Comparison of ENCODE assay signal across 12 cellular contexts in genomic region chr14:105250008-105250366, GRCh38. TPM values are rescaled to one million over a fixed set of nuclear protein-coding genes. Genes with fewer than 3 reads are reported as not detected.
DNase-seq lines count a peak whose midpoint lies in the region; TF ChIP-seq lines count a peak whose summit lies in the region.
"Had no signal": no experiment of that assay in that cellular context is flagged by ENCODE, and none has a peak within 500 bp of the region (broad histone marks: within the 10 kb centered on the region; RNA-seq: fewer than 3 reads in every experiment).

No MANE protein-coding gene starts in this region.

- H4K8ac ChIP-seq in mesenchymal stem cell (ENCODE audit: low read length): no peak overlapping the region

- no peak for TF ChIP-seq CTCF in MCF 10A (IDR thresholded peaks at IDR 0.05; ENCODE audit: unreplicated experiment)
- no peak for TF ChIP-seq CTCF in mammary epithelial cell (conservative IDR thresholded peaks at IDR 0.05 in 1 of 2, IDR thresholded peaks at IDR 0.05 in 1 of 2; ENCODE audit: extremely low read depth in 1 of 2, insufficient read depth in 1 of 2, low read depth in 1 of 2, low read length in 2 of 2)
- no peak for TF ChIP-seq CTCF in type B pancreatic cell (conservative IDR thresholded peaks at IDR 0.05)
- TF ChIP-seq CTCF in GM10266 (IDR thresholded peaks at IDR 0.05; ENCODE audit: control insufficient read depth, insufficient read depth, low read depth, missing control alignments): no peak

- no peaks in the 10 kb centered on the region for H4K20me1 ChIP-seq in mammary epithelial cell (ENCODE audit: insufficient read depth, low read length)

- no peak overlapping the region for H3K27ac Mint-ChIP-seq in MCF 10A (ENCODE audit: low read depth, unreplicated experiment)
- H3K27ac Mint-ChIP-seq in activated T-helper 1 cell treated with anti-CD3 and anti-CD28 coated beads, Interleukin-12 subunit alpha, Interleukin-12 subunit beta, Interleukin-2, Interleukin-4 antibody, amounts not matched to agents 30 ng/mL and 10 ng/mL and 1 ng/mL, durations not matched to agents 14 hours and 24 hours and 36 hours: peak overlapping the region; percentile 13
- H3K27ac Mint-ChIP-seq in type B pancreatic cell: no peak overlapping the region

- peaks cover 31% of the 10 kb centered on the region for H3K79me1 ChIP-seq in mesenchymal stem cell (replicated peaks; ENCODE audit: low read length, poor library complexity, severe bottlenecking)

- H3K4me2 ChIP-seq in mammary epithelial cell (ENCODE audit: insufficient read depth, low read depth, low read length) (no peak overlapping the region), mesenchymal stem cell (ENCODE audit: low read length, poor library complexity, severe bottlenecking) (no peak overlapping the region)

- H3K36me3 Mint-ChIP-seq in MCF 10A (ENCODE audit: insufficient read depth, unreplicated experiment) (peaks cover 17% of the 10 kb centered on the region), type B pancreatic cell (peaks cover 6% of the 10 kb centered on the region)
- H3K36me3 Mint-ChIP-seq in activated T-helper 1 cell treated with anti-CD3 and anti-CD28 coated beads, Interleukin-12 subunit alpha, Interleukin-12 subunit beta, Interleukin-2, Interleukin-4 antibody, amounts not matched to agents 30 ng/mL and 10 ng/mL and 1 ng/mL, durations not matched to agents 14 hours and 24 hours and 36 hours (ENCODE audit: low read depth): peaks cover 12% of the 10 kb centered on the region

- H3K14ac ChIP-seq in mesenchymal stem cell (ENCODE audit: low read length in 2 of 2): no peak overlapping the region

- H3K18ac ChIP-seq in mesenchymal stem cell (ENCODE audit: low read depth in 1 of 2, low read length in 2 of 2): no peak overlapping the region

- H2BK15ac ChIP-seq in mesenchymal stem cell (ENCODE audit: low read depth, poor library complexity, severe bottlenecking): no peak overlapping the region

- H2AFZ ChIP-seq in mammary epithelial cell (ENCODE audit: low read depth, low read length) (no peak overlapping the region), mesenchymal stem cell (ENCODE audit: low read depth, low read length) (no peak overlapping the region)

- H3K79me2 ChIP-seq in mammary epithelial cell (ENCODE audit: insufficient read depth, low read length): peaks cover 48% of the 10 kb centered on the region

- POLR2A ChIA-PET in MCF 10A (lab: Yijun Ruan, JAX): interaction anchor here (1.0 kb wide), 1 partner anchor 51 kb away, joined by 4 read pairs; the partner anchor contains the start of gene BRF1

- intact Hi-C loops in MCF 10A (cut with micrococcal nuclease): no loop called here
- intact Hi-C loops in mammary epithelial cell (cut with micrococcal nuclease): no loop called here
- intact Hi-C loops in activated T-helper 1 cell treated with anti-CD3 and anti-CD28 coated beads, Interleukin-12 subunit alpha, Interleukin-12 subunit beta, Interleukin-2, Interleukin-4 antibody, amounts not matched to agents 30 ng/mL and 10 ng/mL and 1 ng/mL, durations not matched to agents 14 hours and 24 hours and 36 hours (cut with micrococcal nuclease): no loop called here

- DNase-seq in MCF 10A (ENCODE audit: unreplicated experiment) (no peak), mammary epithelial cell (no peak), mesenchymal stem cell (no peak), type B pancreatic cell (ENCODE audit: extremely low spot score, unreplicated experiment) (no peak), GM10266 (ENCODE audit: extremely low spot score) (no peak), SHP77 (lab: John Stamatoyannopoulos, UW) (no peak), NCI-H1048 (lab: John Stamatoyannopoulos, UW) (no peak)
- no peak for DNase-seq in activated T-helper 1 cell treated with anti-CD3 and anti-CD28 coated beads, Interleukin-12 subunit alpha, Interleukin-12 subunit beta, Interleukin-2, Interleukin-4 antibody, amounts not matched to agents 30 ng/mL and 10 ng/mL and 1 ng/mL, durations not matched to agents 14 hours and 24 hours and 36 hours (ENCODE audit: low spot score)
- DNase-seq: NCI-H2107; NK-92 treated with Interleukin-12 subunit alpha and Interleukin-12 subunit beta, amount 100 ng/mL, for 24 hours; occipital lobe had no signal

- no peak overlapping the region for H2BK120ac ChIP-seq in mesenchymal stem cell (ENCODE audit: low read depth, low read length)

- peaks cover 5% of the 10 kb centered on the region for H3K36me3 ChIP-seq in mammary epithelial cell (ENCODE audit: insufficient read depth, low read length)
- peaks cover 50 to 56% of the 10 kb centered on the region in 2 experiments for H3K36me3 ChIP-seq in mesenchymal stem cell (ENCODE audit: control insufficient read depth in 1 of 2, insufficient read depth in 2 of 2, low read depth in 1 of 2, low read length in 2 of 2)

- H3K27me3 ChIP-seq in mammary epithelial cell (ENCODE audit: insufficient read depth, low read length) (no peaks in the 10 kb centered on the region), mesenchymal stem cell (ENCODE audit: control insufficient read depth in 1 of 2, insufficient read depth in 1 of 2, low read length in 2 of 2) (no peaks in the 10 kb centered on the region)

- 99% methylated on average over 14 of the region's 16 CpGs for WGBS in mammary epithelial cell (ENCODE audit: low coverage, missing lambda C conversion rate)
- 96% methylated on average over 16 of the region's 16 CpGs for WGBS in mesenchymal stem cell

- no peaks in the 10 kb centered on the region for H3K27me3 Mint-ChIP-seq in MCF 10A (ENCODE audit: insufficient read depth, unreplicated experiment)
- H3K27me3 Mint-ChIP-seq in activated T-helper 1 cell treated with anti-CD3 and anti-CD28 coated beads, Interleukin-12 subunit alpha, Interleukin-12 subunit beta, Interleukin-2, Interleukin-4 antibody, amounts not matched to agents 30 ng/mL and 10 ng/mL and 1 ng/mL, durations not matched to agents 14 hours and 24 hours and 36 hours (ENCODE audit: insufficient read depth): no peaks in the 10 kb centered on the region
- H3K27me3 Mint-ChIP-seq in type B pancreatic cell: no peaks in the 10 kb centered on the region

- CTCF ChIA-PET in MCF 10A (lab: Yijun Ruan, JAX) (interaction anchor here (1.2 to 1.4 kb wide), 2 partner anchors 10 to 47 kb away, joined by 3 to 4 read pairs; no protein-coding TSS in a partner anchor), mammary epithelial cell (lab: Charles Lee; ENCODE audit: low non-redundant PET) (no interaction called here)

- H3K4me3 Mint-ChIP-seq in MCF 10A (ENCODE audit: unreplicated experiment) (peak overlapping the region; percentile 65), type B pancreatic cell (peak overlapping the region; percentile 89)
- H3K4me3 Mint-ChIP-seq in activated T-helper 1 cell treated with anti-CD3 and anti-CD28 coated beads, Interleukin-12 subunit alpha, Interleukin-12 subunit beta, Interleukin-2, Interleukin-4 antibody, amounts not matched to agents 30 ng/mL and 10 ng/mL and 1 ng/mL, durations not matched to agents 14 hours and 24 hours and 36 hours: peak overlapping the region; percentile 83

- H3K23ac ChIP-seq in mesenchymal stem cell (ENCODE audit: low read length in 2 of 2): no peak overlapping the region

- H3K27ac ChIP-seq in mammary epithelial cell (ENCODE audit: insufficient read depth, low read depth, low read length) (no peak overlapping the region), mesenchymal stem cell (ENCODE audit: low read length, poor library complexity, severe bottlenecking) (no peak overlapping the region)
- H3K27ac ChIP-seq: SK-N-MC had no signal

- H3K4me1 ChIP-seq in mammary epithelial cell (ENCODE audit: insufficient read depth, low read length) (peaks cover 15% of the 10 kb centered on the region), mesenchymal stem cell (ENCODE audit: control insufficient read depth, insufficient read depth, low read depth, low read length) (peaks cover 20% of the 10 kb centered on the region)

- no peak overlapping the region for H3K4me3 ChIP-seq in mammary epithelial cell (replicated peaks in 1 of 3; ENCODE audit: insufficient read depth in 1 of 3, low read depth in 2 of 3, low read length in 3 of 3)
- H3K4me3 ChIP-seq in mesenchymal stem cell (ENCODE audit: insufficient read depth in 1 of 2, low read depth in 1 of 2, low read length in 2 of 2): peak overlapping the region in 1 of 2 experiments; percentile 78

- H2BK12ac ChIP-seq in mesenchymal stem cell (ENCODE audit: low read length in 2 of 2): no peak overlapping the region

- peaks cover 5% of the 10 kb centered on the region for H3K4me1 Mint-ChIP-seq in MCF 10A (ENCODE audit: insufficient read depth, unreplicated experiment)
- H3K4me1 Mint-ChIP-seq in activated T-helper 1 cell treated with anti-CD3 and anti-CD28 coated beads, Interleukin-12 subunit alpha, Interleukin-12 subunit beta, Interleukin-2, Interleukin-4 antibody, amounts not matched to agents 30 ng/mL and 10 ng/mL and 1 ng/mL, durations not matched to agents 14 hours and 24 hours and 36 hours (ENCODE audit: low read depth): peaks cover 12% of the 10 kb centered on the region
- peaks cover 25% of the 10 kb centered on the region for H3K4me1 Mint-ChIP-seq in type B pancreatic cell (ENCODE audit: unreplicated experiment)

- no peak overlapping the region for H2AK5ac ChIP-seq in mesenchymal stem cell (ENCODE audit: low read length, severe bottlenecking)

- H4K91ac ChIP-seq in mesenchymal stem cell (ENCODE audit: low read length): no peak overlapping the region

- H3K9ac ChIP-seq in mammary epithelial cell (ENCODE audit: insufficient read depth, low read length) (no peak overlapping the region), mesenchymal stem cell (ENCODE audit: low read length) (peak overlapping the region; percentile 78)

- dilution Hi-C loops in mammary epithelial cell (cut with HindIII; ENCODE audit: low sequenced_read_pairs): no loop called here

- H2BK5ac ChIP-seq in mesenchymal stem cell (ENCODE audit: low read depth, low read length, poor library complexity, severe bottlenecking): no peak overlapping the region

- no peaks in the 10 kb centered on the region for H3K9me3 Mint-ChIP-seq in MCF 10A (ENCODE audit: unreplicated experiment)
- no peaks in the 10 kb centered on the region for H3K9me3 Mint-ChIP-seq in activated T-helper 1 cell treated with anti-CD3 and anti-CD28 coated beads, Interleukin-12 subunit alpha, Interleukin-12 subunit beta, Interleukin-2, Interleukin-4 antibody, amounts not matched to agents 30 ng/mL and 10 ng/mL and 1 ng/mL, durations not matched to agents 14 hours and 24 hours and 36 hours
- no peaks in the 10 kb centered on the region for H3K9me3 Mint-ChIP-seq in type B pancreatic cell

- TSS peak; percentile 59 for BruUV-seq in MCF 10A (replicated peaks; lab: Mats Ljungman, UMichigan)
- BruUV-seq in mammary epithelial cell (replicated peaks; lab: Mats Ljungman, UMichigan): no TSS peak

- H3K4ac ChIP-seq in mesenchymal stem cell (ENCODE audit: low read depth in 1 of 2, low read length in 2 of 2): no peak overlapping the region

- H3K9me3 ChIP-seq in mammary epithelial cell (replicated peaks; ENCODE audit: insufficient read depth, low read length) (no peaks in the 10 kb centered on the region), mesenchymal stem cell (ENCODE audit: control insufficient read depth, low read length) (no peaks in the 10 kb centered on the region)

- in situ Hi-C loops in mammary epithelial cell (cut with MboI; ENCODE audit: low sequenced_read_pairs in 2 of 2): no loop called here

RNA-seq across cellular contexts. Expression of gene BTBD6, which starts 1.7 kb away (rescaled TPM):
- total RNA-seq in MCF 10A (2022) (16.7 and 24.5 TPM in 2 replicates), mammary epithelial cell (10 to 100 TPM; 37.0 to 48.0 TPM), type B pancreatic cell (ENCODE audit: low replicate concordance) (38.8 and 44.7 TPM in 2 replicates)
- polyA plus RNA-seq in mammary epithelial cell: 45.9 TPM
- 54.2 TPM for polyA minus RNA-seq in mammary epithelial cell
- 41.1 and 41.9 TPM in 2 replicates for total RNA-seq in activated T-helper 1 cell treated with anti-CD3 and anti-CD28 coated beads, Interleukin-12 subunit alpha, Interleukin-12 subunit beta, Interleukin-2, Interleukin-4 antibody, amounts not matched to agents 30 ng/mL and 10 ng/mL and 1 ng/mL, durations not matched to agents 14 hours and 24 hours and 36 hours
- 21.9 TPM for polyA plus RNA-seq in mesenchymal stem cell (2013, experiment 1 of 2)
- polyA plus RNA-seq in mesenchymal stem cell (2013, experiment 2 of 2): 23.4 TPM

RNA-seq across cellular contexts. Expression of gene BRF1, which starts 50.8 kb away (rescaled TPM):
- total RNA-seq in MCF 10A (2022): 30.7 and 34.3 TPM in 2 replicates
- total RNA-seq in mammary epithelial cell: 10 to 100 TPM; 31.4 to 37.0 TPM
- 11.3 TPM for polyA plus RNA-seq in mammary epithelial cell
- polyA minus RNA-seq in mammary epithelial cell: 13.2 TPM
- 46.1 and 46.9 TPM in 2 replicates for total RNA-seq in activated T-helper 1 cell treated with anti-CD3 and anti-CD28 coated beads, Interleukin-12 subunit alpha, Interleukin-12 subunit beta, Interleukin-2, Interleukin-4 antibody, amounts not matched to agents 30 ng/mL and 10 ng/mL and 1 ng/mL, durations not matched to agents 14 hours and 24 hours and 36 hours
- 11.5 TPM for polyA plus RNA-seq in mesenchymal stem cell (2013, experiment 1 of 2)
- 11.0 TPM for polyA plus RNA-seq in mesenchymal stem cell (2013, experiment 2 of 2)
- total RNA-seq in type B pancreatic cell (ENCODE audit: low replicate concordance): 39.8 and 47.7 TPM in 2 replicates
